In genomic region chr9:80649001-80649420, GRCh38 we compare ENCODE assay signal across 10 cellular contexts.
A peak's percentile ranks its signal among the peaks of the same experiment; 100 is the strongest.
DNase-seq lines count a peak whose midpoint lies in the region; ATAC-seq and TF ChIP-seq lines count a peak whose summit lies in the region.
"Had no signal": no experiment of that assay in that cellular context is flagged by ENCODE, and none has a peak within 500 bp of the region (broad histone marks: within the 10 kb centered on the region; RNA-seq: fewer than 3 reads in every experiment).

No MANE protein-coding gene starts in this region.

- no peaks in the 10 kb centered on the region for H3K27me3 Mint-ChIP-seq in activated T-cell treated with anti-CD3 and anti-CD28 coated beads, Interleukin-2, amount 50 U/mL, for 72 hours (ENCODE audit: low read depth)
- H3K27me3 Mint-ChIP-seq: progenitor cell of endocrine pancreas had no signal

- no peaks in the 10 kb centered on the region for H3K36me3 Mint-ChIP-seq in activated T-cell treated with anti-CD3 and anti-CD28 coated beads, Interleukin-2, amount 50 U/mL, for 72 hours (ENCODE audit: insufficient read depth in 2 of 2)

- no peaks in the 10 kb centered on the region for H3K9me3 ChIP-seq in psoas muscle

- no peaks in the 10 kb centered on the region for H3K4me1 Mint-ChIP-seq in activated T-cell treated with anti-CD3 and anti-CD28 coated beads, Interleukin-2, amount 50 U/mL, for 72 hours (ENCODE audit: low read depth)

- H3K36me3 ChIP-seq in psoas muscle (ENCODE audit: insufficient read depth in 1 of 2, low read depth in 1 of 2) (no peaks in the 10 kb centered on the region), H7 (replicated peaks; ENCODE audit: control insufficient read depth, insufficient read depth, low read length) (no peaks in the 10 kb centered on the region)

- no peaks in the 10 kb centered on the region for H3K4me1 ChIP-seq in psoas muscle

- TF ChIP-seq CTCF in psoas muscle (IDR thresholded peaks at IDR 0.05): no peak

- 18 to 37% (median 21%) methylated on average over 3 of the region's 3 CpGs for WGBS in psoas muscle, 3 donors

- no peaks in the 10 kb centered on the region for H3K27me3 ChIP-seq in psoas muscle (ENCODE audit: insufficient read depth in 3 of 3, low read length in 2 of 3)
- no peaks in the 10 kb centered on the region for H3K27me3 ChIP-seq in H7 (ENCODE audit: control insufficient read depth, insufficient read depth, low read length)

- no peak overlapping the region for H3K27ac Mint-ChIP-seq in activated T-cell treated with anti-CD3 and anti-CD28 coated beads, Interleukin-2, amount 50 U/mL, for 72 hours
- H3K27ac Mint-ChIP-seq: progenitor cell of endocrine pancreas had no signal

- H3K27ac ChIP-seq in psoas muscle: no peak overlapping the region

- peaks cover 0 to 2% of the 10 kb centered on the region in 2 donors for H3K9me3 Mint-ChIP-seq in activated T-cell treated with anti-CD3 and anti-CD28 coated beads, Interleukin-2, amount 50 U/mL, for 72 hours

- DNase-seq in AG20443 (ENCODE audit: low spot score) (peak; percentile 36), amniotic epithelial cell (ENCODE audit: low read depth) (peak; percentile 96), Right ventricle myocardium inferior (ENCODE audit: missing footprints) (no peak), psoas muscle (peak; percentile 17 to 32), H7 (no peak), NCI-H187 treated with DMSO at 0.1 percent for 48 hours (lab: John Stamatoyannopoulos, UW) (no peak)
- no peak for DNase-seq in activated T-cell treated with anti-CD3 and anti-CD28 coated beads, Interleukin-2, amount 50 U/mL, for 72 hours
- DNase-seq: NCI-H1694 had no signal

- ATAC-seq in Right ventricle myocardium inferior (peak; percentile 83), psoas muscle (peak in 2 of 4 donors; percentile 31 to 55), HG03354 (IDR thresholded peaks at IDR 0.05; ENCODE audit: poor library complexity, severe bottlenecking, unreplicated experiment) (no peak)
- ATAC-seq in activated T-cell treated with anti-CD3 and anti-CD28 coated beads, Interleukin-2, amount 50 U/mL, for 72 hours (replicated peaks in 1 of 2): no peak

- no peak overlapping the region for H3K4me3 Mint-ChIP-seq in activated T-cell treated with anti-CD3 and anti-CD28 coated beads, Interleukin-2, amount 50 U/mL, for 72 hours

- no peak overlapping the region for H3K4me3 ChIP-seq in psoas muscle
- no peak overlapping the region for H3K4me3 ChIP-seq in H7 (ENCODE audit: insufficient read depth, low read depth, low read length)

- intact Hi-C loops in Right ventricle myocardium inferior (cut with DNase I): no loop called here
- intact Hi-C loops in psoas muscle (cut with DNase I): no loop called here

Comparison
In these comparisons a context has a peak if more than half of its experiments do, and no peak if none do; other contexts are left out.
1. DNase-seq: peak in AG20443 (single experiment), amniotic epithelial cell (single experiment) and psoas muscle (2 of 2); none in Right ventricle myocardium inferior (single experiment), activated T-cell treated with anti-CD3 and anti-CD28 coated beads, Interleukin-2, amount 50 U/mL, for 72 hours (0 of 2), H7 (single experiment) and NCI-H187 treated with DMSO at 0.1 percent for 48 hours (single experiment).